Comparison of ENCODE assay signal across 8 cellular contexts in genomic region chr3:25781758-25782594, GRCh38. TPM values are rescaled to one million over a fixed set of nuclear protein-coding genes. Genes with fewer than 3 reads are reported as not detected.
DNase-seq lines count a peak whose midpoint lies in the region; ATAC-seq and TF ChIP-seq lines count a peak whose summit lies in the region.

No MANE protein-coding gene starts in this region.

- no peak for TF ChIP-seq CTCF in CD8-positive, alpha-beta T cell (IDR thresholded peaks at IDR 0.05)

- CTCF ChIA-PET in CD8-positive, alpha-beta T cell (lab: Charles Lee) = no interaction called here

- no peaks in the 10 kb centered on the region for H3K27me3 ChIP-seq in CD8-positive, alpha-beta T cell (ENCODE audit: insufficient read depth, low read length)
- H3K27me3 ChIP-seq in adipocyte (replicated peaks; ENCODE audit: control insufficient read depth, insufficient read depth, low read length) (no peaks in the 10 kb centered on the region), muscle layer of duodenum (ENCODE audit: low read depth, low read length) (no peaks in the 10 kb centered on the region)

- H3K4me1 ChIP-seq in CD8-positive, alpha-beta T cell (ENCODE audit: insufficient read depth, low read length) = peaks cover 30% of the 10 kb centered on the region
- peaks cover 22% of the 10 kb centered on the region for H3K4me1 ChIP-seq in adipocyte (ENCODE audit: control insufficient read depth, insufficient read depth, low read length)
- peaks cover 0 to 16% of the 10 kb centered on the region in 2 donors for H3K4me1 ChIP-seq in muscle layer of duodenum (ENCODE audit: control insufficient read depth in 1 of 2, insufficient read depth in 2 of 2, low read length in 2 of 2)

- H3K9ac ChIP-seq in adipocyte (ENCODE audit: low read length) = peak overlapping the region; percentile 90

- DNase-seq in CD8-positive, alpha-beta T cell = no peak
- DNase-seq in adipocyte (ENCODE audit: low read depth) = no peak
- no peak for DNase-seq in SHP77 treated with DMSO at 0.1 percent for 48 hours (lab: John Stamatoyannopoulos, UW)
- no peak for DNase-seq in NCI-H446 (lab: John Stamatoyannopoulos, UW)
- no peak for DNase-seq in SKM-1 (lab: John Stamatoyannopoulos, UW; ENCODE audit: unreplicated experiment)

- intact Hi-C loops in CD8-positive, alpha-beta T cell (cut with DNase I, micrococcal nuclease) = loop anchor here (5.0 to 10.0 kb wide), 5 partner anchors 45 to 1867 kb away; partner anchors contain the start of genes NKIRAS1 (in 1 of the 2), NR1D2 (in 1 of the 2), RPL15 (in 1 of the 2) and SLC4A7 (in 1 of the 2)

- H3K27me3 Mint-ChIP-seq in CD8-positive, alpha-beta T cell (ENCODE audit: low read depth) = no peaks in the 10 kb centered on the region

- POLR2A ChIA-PET in CD8-positive, alpha-beta T cell (lab: Charles Lee) = no interaction called here

- H3K4me3 ChIP-seq in CD8-positive, alpha-beta T cell (ENCODE audit: low read depth, low read length) = peak overlapping the region; percentile 97
- H3K4me3 ChIP-seq in adipocyte (ENCODE audit: low read length) = peak overlapping the region; percentile 92
- H3K4me3 ChIP-seq in muscle layer of duodenum (ENCODE audit: low read depth in 1 of 2, low read length in 2 of 2) = peak overlapping the region; percentile 83 to 91

- H3K4me1 Mint-ChIP-seq in CD8-positive, alpha-beta T cell (ENCODE audit: low read depth) = peaks cover 51% of the 10 kb centered on the region

- H3K27ac Mint-ChIP-seq in CD8-positive, alpha-beta T cell = peak overlapping the region; percentile 93

- ATAC-seq in CD8-positive, alpha-beta T cell = no peak
- ATAC-seq in GM19372 (IDR thresholded peaks at IDR 0.05; ENCODE audit: low read depth, unreplicated experiment) = peak; percentile 45
- peak; percentile 66 for ATAC-seq in HG03342 (IDR thresholded peaks at IDR 0.05; ENCODE audit: unreplicated experiment)

- H3K36me3 Mint-ChIP-seq in CD8-positive, alpha-beta T cell = peaks cover 24% of the 10 kb centered on the region

- peak overlapping the region; percentile 94 for H3K4me3 Mint-ChIP-seq in CD8-positive, alpha-beta T cell

- H3K9me3 ChIP-seq in CD8-positive, alpha-beta T cell (ENCODE audit: low read length) = no peaks in the 10 kb centered on the region
- H3K9me3 ChIP-seq in adipocyte (ENCODE audit: control insufficient read depth, low read length) (no peaks in the 10 kb centered on the region), muscle layer of duodenum (ENCODE audit: control insufficient read depth in 1 of 2, low read length in 2 of 2) (no peaks in the 10 kb centered on the region)

- peak overlapping the region; percentile 85 for H3K27ac ChIP-seq in CD8-positive, alpha-beta T cell (ENCODE audit: low read depth, low read length)
- no peak overlapping the region for H3K27ac ChIP-seq in muscle layer of duodenum (ENCODE audit: low read length)

- no peaks in the 10 kb centered on the region for H3K9me3 Mint-ChIP-seq in CD8-positive, alpha-beta T cell

- H3K36me3 ChIP-seq in CD8-positive, alpha-beta T cell (ENCODE audit: insufficient read depth, low read length) = peaks cover 7% of the 10 kb centered on the region
- H3K36me3 ChIP-seq in adipocyte (ENCODE audit: control insufficient read depth, insufficient read depth, low read length, severe bottlenecking) (peaks cover 15% of the 10 kb centered on the region), muscle layer of duodenum (ENCODE audit: control insufficient read depth in 1 of 2, insufficient read depth in 2 of 2, low read length in 2 of 2) (peaks cover 5 to 14% of the 10 kb centered on the region in 2 donors)

RNA-seq across cellular contexts. Expression of gene NGLY1, which starts 1.3 kb away (rescaled TPM):
- 10 to 100 TPM; 51.4 to 57.0 TPM for total RNA-seq in CD8-positive, alpha-beta T cell

RNA-seq across cellular contexts. Expression of gene OXSM, which starts 7.9 kb away (rescaled TPM):
- total RNA-seq in CD8-positive, alpha-beta T cell = 1 to 10 TPM; 4.0 to 5.9 TPM
